In the genomic region with DNA sequence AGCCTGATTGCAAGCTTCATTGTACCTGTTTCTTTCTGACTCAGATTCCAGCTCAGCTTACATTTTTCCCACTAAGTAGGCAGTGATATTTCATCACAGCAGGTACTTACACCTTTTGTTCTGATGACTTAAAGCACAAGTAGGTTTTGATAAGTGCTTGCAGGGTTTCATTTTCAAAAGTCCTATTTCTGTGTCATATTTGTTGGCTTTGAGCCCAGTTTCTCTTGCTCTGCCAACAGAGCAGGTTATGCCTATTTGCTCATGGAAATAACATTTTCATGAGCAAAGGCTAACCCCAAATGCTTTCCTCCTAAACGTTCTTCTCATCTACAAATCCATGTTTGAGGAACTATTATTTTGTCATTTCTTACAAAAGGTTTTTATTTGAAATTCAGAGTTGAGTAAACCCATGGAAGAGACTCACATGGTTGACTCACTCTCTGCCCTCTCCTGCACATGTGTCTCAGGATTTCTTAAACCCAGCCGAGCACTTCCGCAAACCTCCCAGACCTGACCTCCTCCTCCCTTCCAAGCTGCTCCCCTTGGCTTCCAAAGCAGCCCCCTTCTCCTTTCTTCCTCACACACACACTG, we compare ENCODE assay signal across 9 cellular contexts. TPM values are rescaled to one million over a fixed set of nuclear protein-coding genes. Genes with fewer than 3 reads are reported as not detected.
A peak's percentile ranks its signal among the peaks of the same experiment; 100 is the strongest.
DNase-seq lines count a peak whose midpoint lies in the region; ATAC-seq and TF ChIP-seq lines count a peak whose summit lies in the region.
"Had no signal": no experiment of that assay in that cellular context is flagged by ENCODE, and none has a peak within 500 bp of the region (broad histone marks: within the 10 kb centered on the region; RNA-seq: fewer than 3 reads in every experiment).

No MANE protein-coding gene starts in this region.

- H3K4me2 ChIP-seq in BLaER1 treated with 17β-estradiol and CSF1 and Interleukin-3, amounts not matched to agents 10 nM and 100 nM: peak overlapping the region; percentile 6 to 86 (median 52)

- H4K20me1 ChIP-seq in BLaER1 treated with 17β-estradiol and CSF1 and Interleukin-3, amounts not matched to agents 10 nM and 100 nM: no peaks in the 10 kb centered on the region

- no peaks in the 10 kb centered on the region for H3K36me3 ChIP-seq in BLaER1 treated with 17β-estradiol and CSF1 and Interleukin-3, amounts not matched to agents 10 nM and 100 nM
- no peaks in the 10 kb centered on the region for H3K36me3 ChIP-seq in lower lobe of right lung
- H3K36me3 ChIP-seq: heart left ventricle had no signal

- peaks cover 0 to 14% (median 0%) of the 10 kb centered on the region in 11 experiments; a peak in 7 of 22 replicates for H3K9me3 ChIP-seq in BLaER1 treated with 17β-estradiol and CSF1 and Interleukin-3, amounts not matched to agents 10 nM and 100 nM (replicated peaks in 1 of 11)
- H3K9me3 ChIP-seq in lower lobe of right lung: no peaks in the 10 kb centered on the region
- H3K9me3 ChIP-seq: heart left ventricle had no signal

- DNase-seq in NCI-H345 treated with DMSO at 0.1 percent for 48 hours (lab: John Stamatoyannopoulos, UW; ENCODE audit: unreplicated experiment) (peak; percentile 33), astrocyte of the cerebellum (ENCODE audit: low read depth) (peak; percentile 37), lower lobe of right lung (peak; percentile 67), amygdala (lab: John Stamatoyannopoulos, UW) (no peak)
- DNase-seq in stimulated activated CD4-positive, alpha-beta T cell treated with anti-CD3 and anti-CD28 coated beads, Interleukin-2, amount 100 ng/mL, for 24 hours: no peak

- intact Hi-C loops in lower lobe of right lung (cut with DNase I): no loop called here

- no peak overlapping the region; a peak in 1 of 22 replicates for H3K9ac ChIP-seq in BLaER1 treated with 17β-estradiol and CSF1 and Interleukin-3, amounts not matched to agents 10 nM and 100 nM

- in situ Hi-C loops in astrocyte of the cerebellum (cut with HindIII; ENCODE audit: low sequenced_read_pairs): no loop called here

- ATAC-seq in GM18907 (IDR thresholded peaks at IDR 0.05; ENCODE audit: unreplicated experiment) (peak; percentile 78), HG03175 (IDR thresholded peaks at IDR 0.05; ENCODE audit: unreplicated experiment) (peak; percentile 79), lower lobe of right lung (peak; percentile 87 to 90)

- TF ChIP-seq CTCF in astrocyte of the cerebellum (IDR thresholded peaks at IDR 0.05; ENCODE audit: low read depth, low read length, missing control alignments) (no peak), lower lobe of right lung (IDR thresholded peaks at IDR 0.05) (no peak)

- no peak overlapping the region for H3K4me3 ChIP-seq in BLaER1 treated with 17β-estradiol and CSF1 and Interleukin-3, amounts not matched to agents 10 nM and 100 nM
- H3K4me3 ChIP-seq in astrocyte of the cerebellum (ENCODE audit: low read depth, low read length) (no peak overlapping the region), lower lobe of right lung (no peak overlapping the region)
- H3K4me3 ChIP-seq: heart left ventricle had no signal

- no peaks in the 10 kb centered on the region for H3K27me3 ChIP-seq in BLaER1 treated with 17β-estradiol and CSF1 and Interleukin-3, amounts not matched to agents 10 nM and 100 nM
- H3K27me3 ChIP-seq in lower lobe of right lung (ENCODE audit: low read depth): no peaks in the 10 kb centered on the region
- H3K27me3 ChIP-seq: heart left ventricle had no signal

- peaks cover 32 to 75% (median 53%) of the 10 kb centered on the region in 10 experiments for H3K4me1 ChIP-seq in BLaER1 treated with 17β-estradiol and CSF1 and Interleukin-3, amounts not matched to agents 10 nM and 100 nM
- H3K4me1 ChIP-seq in lower lobe of right lung: peaks cover 60% of the 10 kb centered on the region

- peak overlapping the region in 8 of 11 experiments; percentile 1 to 48 (median 17); a peak in 11 of 22 replicates for H3K27ac ChIP-seq in BLaER1 treated with 17β-estradiol and CSF1 and Interleukin-3, amounts not matched to agents 10 nM and 100 nM
- H3K27ac ChIP-seq in lower lobe of right lung: peak overlapping the region; percentile 72

RNA-seq across cellular contexts. Expression of gene LTA4H, which starts 12.3 kb away (rescaled TPM):
- 567 TPM for total RNA-seq in lower lobe of right lung

RNA-seq across cellular contexts. Expression of gene HAL, which starts 51.6 kb away (rescaled TPM):
- 7.3 TPM for total RNA-seq in lower lobe of right lung

Comparison
In these comparisons a context has a peak if more than half of its experiments do, and no peak if none do; other contexts are left out.
1. DNase-seq: peak in NCI-H345 treated with DMSO at 0.1 percent for 48 hours (single experiment), astrocyte of the cerebellum (single experiment) and lower lobe of right lung (single experiment); none in amygdala (0 of 56) and stimulated activated CD4-positive, alpha-beta T cell treated with anti-CD3 and anti-CD28 coated beads, Interleukin-2, amount 100 ng/mL, for 24 hours (0 of 2).
2. Peak in every context shown above with its lines, with median percentiles within 50 percentile points of each other: ATAC-seq.